Comparison of ENCODE assay signal across 5 cellular contexts in the genomic region with DNA sequence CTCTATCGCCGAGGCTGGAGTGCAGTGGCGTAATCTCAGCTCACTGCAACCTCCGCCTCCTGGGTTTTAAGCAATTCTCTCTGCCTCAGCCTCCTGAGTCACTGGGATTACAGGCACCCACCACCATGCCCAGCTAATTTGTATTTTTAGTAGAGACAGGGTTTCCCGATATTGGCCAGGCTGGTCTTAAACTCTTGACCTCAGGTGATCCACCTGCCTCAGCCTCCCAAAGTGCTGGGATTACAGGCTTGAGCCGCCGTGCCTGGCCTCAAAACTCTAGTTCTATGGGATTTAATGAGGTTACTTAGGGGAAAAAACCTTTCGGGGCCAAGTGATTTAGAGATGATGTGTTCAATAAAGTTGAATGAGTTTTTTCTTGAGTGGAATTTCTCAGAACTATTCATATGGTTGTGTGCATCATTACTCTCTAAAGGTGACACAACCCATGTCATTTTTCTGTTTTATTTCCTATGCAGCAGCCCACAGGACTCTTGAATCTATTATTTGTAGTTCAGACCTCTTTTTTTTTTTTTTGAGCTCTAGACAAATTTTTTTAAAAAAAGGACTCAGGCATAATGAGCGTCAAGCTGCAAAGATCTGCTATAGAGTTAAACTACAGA. TPM values are rescaled to one million over a fixed set of nuclear protein-coding genes. Genes with fewer than 3 reads are reported as not detected.
"Had no signal": no experiment of that assay in that cellular context is flagged by ENCODE, and none has a peak within 500 bp of the region (broad histone marks: within the 10 kb centered on the region; RNA-seq: fewer than 3 reads in every experiment).

No MANE protein-coding gene starts in this region.

RNA-seq across cellular contexts. Expression of a gene that starts 36.5 kb away (rescaled TPM):
- total RNA-seq: activated B cell treated with CpG ODN at 0.5 μM for 24 hours; activated CD4-positive, alpha-beta memory T cell treated with anti-CD3 and anti-CD28 coated beads, Interleukin-2, amount 10 ng/mL, durations not matched to agents 7 days and 5 days; activated CD4-positive, alpha-beta T cell treated with anti-CD3 and anti-CD28 coated beads, Interleukin-2, amount 10 ng/mL, durations not matched to agents 7 days and 5 days; activated CD8-positive, alpha-beta memory T cell treated with anti-CD3 and anti-CD28 coated beads for 36 hours; activated T-helper 1 cell treated with anti-CD3 and anti-CD28 coated beads, Interleukin-12 subunit alpha, Interleukin-12 subunit beta, Interleukin-2, Interleukin-4 antibody, amounts not matched to agents 30 ng/mL and 10 ng/mL and 1 ng/mL, durations not matched to agents 14 hours and 24 hours and 36 hours had no signal
